In the genomic region with DNA sequence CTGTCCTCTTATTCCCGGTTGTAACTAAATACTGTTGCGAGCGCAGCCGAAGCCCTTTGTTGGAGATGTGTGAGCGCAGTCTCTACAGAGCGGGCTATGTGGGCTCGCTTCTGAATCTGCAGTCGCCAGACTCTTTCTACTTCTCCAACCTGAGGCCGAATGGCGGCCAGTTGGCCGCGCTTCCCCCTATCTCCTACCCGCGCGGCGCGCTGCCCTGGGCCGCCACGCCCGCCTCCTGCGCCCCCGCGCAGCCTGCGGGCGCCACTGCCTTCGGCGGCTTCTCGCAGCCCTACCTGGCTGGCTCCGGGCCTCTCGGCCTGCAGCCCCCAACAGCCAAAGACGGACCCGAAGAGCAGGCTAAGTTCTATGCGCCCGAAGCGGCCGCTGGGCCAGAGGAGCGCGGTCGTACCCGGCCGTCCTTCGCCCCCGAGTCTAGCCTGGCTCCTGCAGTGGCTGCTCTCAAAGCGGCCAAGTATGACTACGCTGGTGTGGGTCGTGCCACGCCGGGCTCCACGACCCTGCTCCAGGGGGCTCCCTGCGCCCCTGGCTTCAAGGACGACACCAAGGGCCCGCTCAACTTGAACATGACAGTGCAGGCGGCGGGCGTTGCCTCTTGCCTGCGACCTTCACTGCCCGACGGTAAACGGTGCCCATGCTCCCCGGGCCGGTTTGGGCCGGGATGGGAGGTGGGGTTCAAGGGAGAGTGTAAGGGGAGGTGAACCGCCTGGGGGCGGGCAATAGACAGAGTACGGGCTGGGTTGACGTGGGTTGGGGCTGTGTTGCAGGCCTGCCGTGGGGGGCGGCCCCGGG, we compare ENCODE assay signal across 17 cellular contexts. TPM values are rescaled to one million over a fixed set of nuclear protein-coding genes. Genes with fewer than 3 reads are reported as not detected.
A peak's percentile ranks its signal among the peaks of the same experiment; 100 is the strongest.
DNase-seq lines count a peak whose midpoint lies in the region; TF ChIP-seq lines count a peak whose summit lies in the region.
"Had no signal": no experiment of that assay in that cellular context is flagged by ENCODE, and none has a peak within 500 bp of the region (broad histone marks: within the 10 kb centered on the region; RNA-seq: fewer than 3 reads in every experiment).

A gene with protein sequence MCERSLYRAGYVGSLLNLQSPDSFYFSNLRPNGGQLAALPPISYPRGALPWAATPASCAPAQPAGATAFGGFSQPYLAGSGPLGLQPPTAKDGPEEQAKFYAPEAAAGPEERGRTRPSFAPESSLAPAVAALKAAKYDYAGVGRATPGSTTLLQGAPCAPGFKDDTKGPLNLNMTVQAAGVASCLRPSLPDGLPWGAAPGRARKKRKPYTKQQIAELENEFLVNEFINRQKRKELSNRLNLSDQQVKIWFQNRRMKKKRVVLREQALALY (plus strand): TSS at position 59 of the 810 bp plus-strand sequence. CDS start 7 bp downstream, at position 66.

- TF ChIP-seq CTCF in BE2C (IDR thresholded peaks at IDR 0.05; ENCODE audit: low read depth, low read length) (no peak), chondrocyte (IDR thresholded peaks at IDR 0.05) (no peak), nephron progenitor cell (IDR thresholded peaks at IDR 0.05) (no peak)

- no peak within 1 kb of the TSS for H3K4me3 Mint-ChIP-seq in chondrocyte (ENCODE audit: unreplicated experiment)
- peak within 1 kb of the TSS; percentile 60 for H3K4me3 Mint-ChIP-seq in nephron progenitor cell

- H3K27me3 ChIP-seq in BE2C (peaks cover 96% of the 10 kb centered on the region), H7 (ENCODE audit: control insufficient read depth, insufficient read depth, low read length) (peaks cover 97% of the 10 kb centered on the region)

- no peaks in the 10 kb centered on the region for H3K9me3 Mint-ChIP-seq in chondrocyte (ENCODE audit: low read depth)
- no peaks in the 10 kb centered on the region for H3K9me3 Mint-ChIP-seq in nephron progenitor cell

- H3K36me3 Mint-ChIP-seq in chondrocyte (ENCODE audit: low read depth) (peaks cover 1% of the 10 kb centered on the region), nephron progenitor cell (ENCODE audit: low read depth) (no peaks in the 10 kb centered on the region)

- H3K9me3 ChIP-seq in BE2C = no peaks in the 10 kb centered on the region
- H3K9me3 ChIP-seq: right lobe of liver had no signal

- DNase-seq in BE2C (no peak), H7 (peak; percentile 73), chondrocyte (ENCODE audit: low spot score) (peak; percentile 77), nephron progenitor cell (no peak), NCI-H2227 (lab: John Stamatoyannopoulos, UW; ENCODE audit: unreplicated experiment) (no peak), 8988T (no peak), cardiac septum (ENCODE audit: low spot score) (no peak)
- DNase-seq in activated naive CD4-positive, alpha-beta T cell treated with anti-CD3 and anti-CD28 coated beads, Interleukin-2, amount 50 U/mL, for 16 hours = no peak
- DNase-seq: activated CD4-positive, alpha-beta T cell treated with anti-CD3 and anti-CD28 coated beads, Interleukin-2, amount 50 U/mL, for 1 hour; activated gamma-delta T cell; NCI-H2171; right lobe of liver; SHP77 treated with DMSO at 0.1 percent for 48 hours; stimulated activated CD4-positive, alpha-beta T cell treated with anti-CD3 and anti-CD28 coated beads, Interleukin-4, amount 100 ng/mL, for 1 hour; T-helper 9 cell had no signal

- peaks cover 2% of the 10 kb centered on the region; the same call in 1 of the 2 replicates for H3K4me1 ChIP-seq in BE2C

- peaks cover 24% of the 10 kb centered on the region for H3K4me1 Mint-ChIP-seq in chondrocyte (ENCODE audit: low read depth)
- peaks cover 54% of the 10 kb centered on the region for H3K4me1 Mint-ChIP-seq in nephron progenitor cell

- H3K36me3 ChIP-seq in BE2C (no peaks in the 10 kb centered on the region), H7 (replicated peaks; ENCODE audit: control insufficient read depth, insufficient read depth, low read length) (no peaks in the 10 kb centered on the region)
- H3K36me3 ChIP-seq: right lobe of liver had no signal

- intact Hi-C loops in cardiac septum (cut with DNase I) = loop anchor here (5.0 kb wide), 1 partner anchor 848 kb away; no protein-coding TSS in a partner anchor

- peaks cover 90% of the 10 kb centered on the region for H3K27me3 Mint-ChIP-seq in chondrocyte (ENCODE audit: low read depth)
- peaks cover 100% of the 10 kb centered on the region for H3K27me3 Mint-ChIP-seq in nephron progenitor cell (ENCODE audit: low read depth, poor library complexity)

- peak within 1 kb of the TSS; percentile 52 for H3K4me3 ChIP-seq in BE2C (ENCODE audit: low read depth, low read length)
- H3K4me3 ChIP-seq in H7 (ENCODE audit: insufficient read depth, low read depth, low read length) = peak within 1 kb of the TSS; percentile 24
- H3K4me3 ChIP-seq: right lobe of liver had no signal

- H3K27ac Mint-ChIP-seq in chondrocyte (ENCODE audit: unreplicated experiment) (no peak within 1 kb of the TSS), nephron progenitor cell (no peak within 1 kb of the TSS)

RNA-seq across cellular contexts. Expression of the gene that starts here (rescaled TPM):
- polyA plus RNA-seq in BE2C (2012; ENCODE audit: insufficient read depth, insufficient read length, low read depth) = not detected
- not detected in 2 replicates for total RNA-seq in H7 (2014; rRNA removed; shearing (Covaris generic))
- not detected in 3 replicates for total RNA-seq in chondrocyte
- not detected for total RNA-seq in cardiac septum
- total RNA-seq: HepG2; naive thymus-derived CD8-positive, alpha-beta T cell; right lobe of liver had no signal
- polyA plus RNA-seq: HepG2; naive thymus-derived CD8-positive, alpha-beta T cell had no signal

Comparison
In these comparisons a context has a peak if more than half of its experiments do, and no peak if none do; other contexts are left out.
1. Peak in DNase-seq and H3K4me3 ChIP-seq in H7; RNA of the gene not detected or under 1 TPM.
2. Peak in DNase-seq in chondrocyte; RNA of the gene not detected or under 1 TPM.